ENCODE assay signal across 25 cellular contexts in genomic region chr14:69819607-69820006, GRCh38. TPM values are rescaled to one million over a fixed set of nuclear protein-coding genes. Genes with fewer than 3 reads are reported as not detected.
DNase-seq lines count a peak whose midpoint lies in the region; ATAC-seq and TF ChIP-seq lines count a peak whose summit lies in the region.
"Had no signal": no experiment of that assay in that cellular context is flagged by ENCODE, and none has a peak within 500 bp of the region (broad histone marks: within the 10 kb centered on the region; RNA-seq: fewer than 3 reads in every experiment).

No MANE protein-coding gene starts in this region.

- peaks cover 10 to 21% (median 15%) of the 10 kb centered on the region in 10 experiments for H3K4me1 ChIP-seq in BLaER1 treated with 17β-estradiol and CSF1 and Interleukin-3, amounts not matched to agents 10 nM and 100 nM
- H3K4me1 ChIP-seq in Panc1 (ENCODE audit: control insufficient read depth, insufficient read depth, low read length) (no peaks in the 10 kb centered on the region), mesenchymal stem cell (ENCODE audit: control insufficient read depth, insufficient read depth, low read depth, low read length) (peaks cover 7% of the 10 kb centered on the region), adrenal gland (replicated peaks in 1 of 2) (no peaks in the 10 kb centered on the region), right atrium auricular region (no peaks in the 10 kb centered on the region), psoas muscle (no peaks in the 10 kb centered on the region)
- H3K4me1 ChIP-seq: SJSA1 had no signal

- H3K27ac ChIP-seq in BLaER1 treated with 17β-estradiol and CSF1 and Interleukin-3, amounts not matched to agents 10 nM and 100 nM, result peak overlapping the region in 1 of 11 experiments; percentile 6; a peak in 1 of 22 replicates
- H3K27ac ChIP-seq in Panc1 (ENCODE audit: low read length) (no peak overlapping the region), mesenchymal stem cell (ENCODE audit: low read length, poor library complexity, severe bottlenecking) (no peak overlapping the region), adrenal gland (no peak overlapping the region), right atrium auricular region (no peak overlapping the region), psoas muscle (no peak overlapping the region)
- H3K27ac ChIP-seq: KMS-11, SJSA1 had no signal

- H2AFZ ChIP-seq in mesenchymal stem cell (ENCODE audit: low read depth, low read length), result no peak overlapping the region

- H3K18ac ChIP-seq in mesenchymal stem cell (ENCODE audit: low read depth in 1 of 2, low read length in 2 of 2), result no peak overlapping the region

- no peaks in the 10 kb centered on the region for H3K36me3 ChIP-seq in BLaER1 treated with 17β-estradiol and CSF1 and Interleukin-3, amounts not matched to agents 10 nM and 100 nM
- H3K36me3 ChIP-seq in Panc1 (ENCODE audit: control insufficient read depth, insufficient read depth, low read length) (no peaks in the 10 kb centered on the region), mesenchymal stem cell (ENCODE audit: control insufficient read depth in 1 of 2, insufficient read depth in 2 of 2, low read depth in 1 of 2, low read length in 2 of 2) (no peaks in the 10 kb centered on the region), adrenal gland (replicated peaks in 1 of 2) (no peaks in the 10 kb centered on the region), right atrium auricular region (no peaks in the 10 kb centered on the region), psoas muscle (ENCODE audit: insufficient read depth in 1 of 2, low read depth in 1 of 2) (no peaks in the 10 kb centered on the region)
- H3K36me3 ChIP-seq: SJSA1 had no signal

- in situ Hi-C loops in Panc1 (cut with HindIII; ENCODE audit: low pct_unique_long_range_greater_than_20kb, low sequenced_read_pairs), result no loop called here

- H3K4me3 ChIP-seq in BLaER1 treated with 17β-estradiol and CSF1 and Interleukin-3, amounts not matched to agents 10 nM and 100 nM, result no peak overlapping the region
- H3K4me3 ChIP-seq in Panc1 (ENCODE audit: low read depth in 2 of 2, low read length in 2 of 2), result no peak overlapping the region
- H3K4me3 ChIP-seq in mesenchymal stem cell (ENCODE audit: insufficient read depth in 1 of 2, low read depth in 1 of 2, low read length in 2 of 2), result no peak overlapping the region
- no peak overlapping the region for H3K4me3 ChIP-seq in adrenal gland
- no peak overlapping the region for H3K4me3 ChIP-seq in right atrium auricular region
- H3K4me3 ChIP-seq in psoas muscle, result no peak overlapping the region
- H3K4me3 ChIP-seq: SJSA1 had no signal

- H3K79me1 ChIP-seq in mesenchymal stem cell (replicated peaks; ENCODE audit: low read length, poor library complexity, severe bottlenecking), result no peaks in the 10 kb centered on the region

- H4K20me1 ChIP-seq in BLaER1 treated with 17β-estradiol and CSF1 and Interleukin-3, amounts not matched to agents 10 nM and 100 nM, result no peaks in the 10 kb centered on the region

- H2AK5ac ChIP-seq in mesenchymal stem cell (ENCODE audit: low read length, severe bottlenecking), result no peak overlapping the region

- no peak for TF ChIP-seq POLR2A in adrenal gland (IDR thresholded peaks at IDR 0.05)

- H3K9me3 ChIP-seq in BLaER1 treated with 17β-estradiol and CSF1 and Interleukin-3, amounts not matched to agents 10 nM and 100 nM (replicated peaks in 1 of 11), result no peaks in the 10 kb centered on the region
- no peaks in the 10 kb centered on the region for H3K9me3 ChIP-seq in Panc1 (ENCODE audit: control insufficient read depth, insufficient read depth, low read depth, low read length)
- H3K9me3 ChIP-seq in mesenchymal stem cell (ENCODE audit: control insufficient read depth, low read length), result no peaks in the 10 kb centered on the region
- no peaks in the 10 kb centered on the region for H3K9me3 ChIP-seq in adrenal gland (replicated peaks in 1 of 3)
- no peaks in the 10 kb centered on the region for H3K9me3 ChIP-seq in right atrium auricular region
- no peaks in the 10 kb centered on the region for H3K9me3 ChIP-seq in psoas muscle
- H3K9me3 ChIP-seq: SJSA1 had no signal

- H2BK12ac ChIP-seq in mesenchymal stem cell (ENCODE audit: low read length in 2 of 2), result no peak overlapping the region

- H3K23ac ChIP-seq in mesenchymal stem cell (ENCODE audit: low read length in 2 of 2), result no peak overlapping the region

- peak overlapping the region; percentile 37 to 85 (median 75); a peak in 21 of 22 replicates for H3K4me2 ChIP-seq in BLaER1 treated with 17β-estradiol and CSF1 and Interleukin-3, amounts not matched to agents 10 nM and 100 nM
- no peak overlapping the region for H3K4me2 ChIP-seq in mesenchymal stem cell (ENCODE audit: low read length, poor library complexity, severe bottlenecking)
- H3K4me2 ChIP-seq: KMS-11 had no signal

- no TSS peak for BruUV-seq in Panc1 (replicated peaks; lab: Mats Ljungman, UMichigan)

- H3K4ac ChIP-seq in mesenchymal stem cell (ENCODE audit: low read depth in 1 of 2, low read length in 2 of 2), result no peak overlapping the region

- 79% methylated on average over 8 of the region's 8 CpGs for WGBS in mesenchymal stem cell
- 64 to 84% (median 78%) methylated on average over 7 to 8 of the region's 8 CpGs for WGBS in adrenal gland, 4 donors
- 64 to 78% (median 67%) methylated on average over 8 of the region's 8 CpGs for whole genome bisulfite sequencing in psoas muscle, 3 donors

- H3K14ac ChIP-seq in mesenchymal stem cell (ENCODE audit: low read length in 2 of 2), result no peak overlapping the region

- DNase-seq in Panc1 (ENCODE audit: low read depth, low spot score), result no peak
- no peak for DNase-seq in mesenchymal stem cell
- DNase-seq in retina, result peak; percentile 47
- no peak for DNase-seq in adrenal gland
- no peak for DNase-seq in right atrium auricular region (ENCODE audit: low spot score)
- no peak for DNase-seq in psoas muscle
- DNase-seq: CD8-positive, alpha-beta memory T cell; DMS 273 treated with DMSO at 0.1 percent for 48 hours; DMS79; EL; GF-D8; H7; NCI-H1048; NCI-H1694; NCI-H2029 treated with DMSO at 0.1 percent for 48 hours; NCI-H526 treated with DMSO at 0.1 percent for 48 hours; T-cell had no signal

- intact Hi-C loops in Panc1 (cut with micrococcal nuclease; ENCODE audit: unreplicated experiment) (loop anchor here (10.0 kb wide), 1 partner anchor 495 kb away; no protein-coding TSS in a partner anchor), adrenal gland (cut with DNase I) (loop anchor here in 1 of 2 donors (5.0 to 10.0 kb wide), 2 partner anchors 208 to 785 kb away; partner anchors contain the start of gene MED6), psoas muscle (cut with DNase I) (loop anchor here (2.0 to 10.0 kb wide), 3 partner anchors 209 to 498 kb away; no protein-coding TSS in a partner anchor)

- POLR2A ChIA-PET in Panc1 (lab: Charles Lee), result no interaction called here

- no peak overlapping the region for H2BK15ac ChIP-seq in mesenchymal stem cell (ENCODE audit: low read depth, poor library complexity, severe bottlenecking)

- ATAC-seq in Panc1, result 0 out of 2 replicates have a peak, but pooled peaks have one; percentile 38
- no peak for ATAC-seq in psoas muscle

- peak overlapping the region; percentile 40 for H4K91ac ChIP-seq in mesenchymal stem cell (ENCODE audit: low read length)

- H4K8ac ChIP-seq in mesenchymal stem cell (ENCODE audit: low read length), result no peak overlapping the region

- H3K9ac ChIP-seq in BLaER1 treated with 17β-estradiol and CSF1 and Interleukin-3, amounts not matched to agents 10 nM and 100 nM, result no peak overlapping the region
- no peak overlapping the region for H3K9ac ChIP-seq in mesenchymal stem cell (ENCODE audit: low read length)
- H3K9ac ChIP-seq: KMS-11 had no signal

- H2BK120ac ChIP-seq in mesenchymal stem cell (ENCODE audit: low read depth, low read length), result no peak overlapping the region

- H2BK5ac ChIP-seq in mesenchymal stem cell (ENCODE audit: low read depth, low read length, poor library complexity, severe bottlenecking), result no peak overlapping the region

- no peaks in the 10 kb centered on the region for H3K27me3 ChIP-seq in BLaER1 treated with 17β-estradiol and CSF1 and Interleukin-3, amounts not matched to agents 10 nM and 100 nM
- H3K27me3 ChIP-seq in Panc1 (ENCODE audit: control insufficient read depth, insufficient read depth, low read length), result no peaks in the 10 kb centered on the region
- H3K27me3 ChIP-seq in mesenchymal stem cell (ENCODE audit: control insufficient read depth in 1 of 2, insufficient read depth in 1 of 2, low read length in 2 of 2), result peaks cover 29 to 39% of the 10 kb centered on the region in 2 experiments
- peaks cover 12% of the 10 kb centered on the region for H3K27me3 ChIP-seq in adrenal gland
- peaks cover 0 to 5% of the 10 kb centered on the region in 2 donors for H3K27me3 ChIP-seq in right atrium auricular region
- H3K27me3 ChIP-seq in psoas muscle (ENCODE audit: insufficient read depth in 3 of 3, low read length in 2 of 3), result no peaks in the 10 kb centered on the region

- CTCF ChIA-PET in Panc1 (lab: Charles Lee), result no interaction called here

- no peak for TF ChIP-seq CTCF in Panc1 (IDR thresholded peaks at IDR 0.05)
- no peak for TF ChIP-seq CTCF in adrenal gland (IDR thresholded peaks at IDR 0.05)
- TF ChIP-seq CTCF in right atrium auricular region (IDR thresholded peaks at IDR 0.05), result no peak
- TF ChIP-seq CTCF in psoas muscle (IDR thresholded peaks at IDR 0.05), result no peak

RNA-seq across cellular contexts. Expression of gene SLC10A1, which starts 22.6 kb away (rescaled TPM):
- total RNA-seq in Panc1 (2021; ENCODE audit: unreplicated experiment) (not detected), adrenal gland (not detected), right atrium auricular region (under 1 TPM in 1 of 2 donors, not detected in 1; 0.16 TPM), psoas muscle (not detected)
- polyA plus RNA-seq in Panc1 (2012; ENCODE audit: insufficient read length), result not detected
- not detected for polyA plus RNA-seq in mesenchymal stem cell (2013, experiment 1 of 2)
- not detected for polyA plus RNA-seq in mesenchymal stem cell (2013, experiment 2 of 2)
- polyA plus RNA-seq in adrenal gland (not detected), psoas muscle (not detected)
- total RNA-seq: A673; CD8-positive, alpha-beta memory T cell; H7; NCI-H460; OCI-LY7; SJSA1 had no signal
- polyA plus RNA-seq: CD8-positive, alpha-beta memory T cell; IgD-negative memory B cell had no signal

RNA-seq across cellular contexts. Expression of gene SRSF5, which starts 52.7 kb away (rescaled TPM):
- total RNA-seq in Panc1 (2021; ENCODE audit: unreplicated experiment), result 154 TPM
- polyA plus RNA-seq in Panc1 (2012; ENCODE audit: insufficient read length), result 164 TPM
- 191 TPM for polyA plus RNA-seq in mesenchymal stem cell (2013, experiment 1 of 2)
- 183 TPM for polyA plus RNA-seq in mesenchymal stem cell (2013, experiment 2 of 2)
- total RNA-seq in adrenal gland, result 100 to 1,000 TPM; 144 to 387 (median 254) TPM
- 100 to 1,000 TPM; 296 to 912 (median 745) TPM for polyA plus RNA-seq in adrenal gland
- total RNA-seq in right atrium auricular region, result 100 to 1,000 TPM in 1 of 2 donors, 10 to 100 TPM in 1; 96.8 to 111 TPM
- 100 to 1,000 TPM in 3 of 4 donors, 10 to 100 TPM in 1; 95.6 to 171 (median 104) TPM for total RNA-seq in psoas muscle
- 100 to 1,000 TPM in 1 of 3 donors, 10 to 100 TPM in 2; 72.7 to 144 (median 93.8) TPM for polyA plus RNA-seq in psoas muscle

RNA-seq across cellular contexts. Expression of gene SMOC1, which starts 59.6 kb away (rescaled TPM):
- 0.46 TPM for total RNA-seq in Panc1 (2021; ENCODE audit: unreplicated experiment)
- not detected for polyA plus RNA-seq in Panc1 (2012; ENCODE audit: insufficient read length)
- 0.10 TPM for polyA plus RNA-seq in mesenchymal stem cell (2013, experiment 1 of 2)
- 0.07 TPM for polyA plus RNA-seq in mesenchymal stem cell (2013, experiment 2 of 2)
- 1 to 10 TPM; 2.6 to 7.3 (median 4.1) TPM for total RNA-seq in adrenal gland
- 10 to 100 TPM in 2 of 3 donors, 1 to 10 TPM in 1; 6.4 to 19.8 (median 10.2) TPM for polyA plus RNA-seq in adrenal gland
- total RNA-seq in right atrium auricular region, result 10 to 100 TPM; 14.1 to 18.6 TPM
- total RNA-seq in psoas muscle, result 10 to 100 TPM in 1 of 4 donors, 1 to 10 TPM in 3; 4.2 to 10.1 (median 5.2) TPM
- 10 to 100 TPM in 2 of 3 donors, 1 to 10 TPM in 1; 3.2 to 10.6 (median 10.1) TPM for polyA plus RNA-seq in psoas muscle
- total RNA-seq: A673; CD8-positive, alpha-beta memory T cell; OCI-LY7; SJSA1; T-cell had no signal
- polyA plus RNA-seq: CD14-positive monocyte; CD8-positive, alpha-beta memory T cell; IgD-negative memory B cell had no signal
